Comparison of ENCODE assay signal across 25 cellular contexts in the genomic region with DNA sequence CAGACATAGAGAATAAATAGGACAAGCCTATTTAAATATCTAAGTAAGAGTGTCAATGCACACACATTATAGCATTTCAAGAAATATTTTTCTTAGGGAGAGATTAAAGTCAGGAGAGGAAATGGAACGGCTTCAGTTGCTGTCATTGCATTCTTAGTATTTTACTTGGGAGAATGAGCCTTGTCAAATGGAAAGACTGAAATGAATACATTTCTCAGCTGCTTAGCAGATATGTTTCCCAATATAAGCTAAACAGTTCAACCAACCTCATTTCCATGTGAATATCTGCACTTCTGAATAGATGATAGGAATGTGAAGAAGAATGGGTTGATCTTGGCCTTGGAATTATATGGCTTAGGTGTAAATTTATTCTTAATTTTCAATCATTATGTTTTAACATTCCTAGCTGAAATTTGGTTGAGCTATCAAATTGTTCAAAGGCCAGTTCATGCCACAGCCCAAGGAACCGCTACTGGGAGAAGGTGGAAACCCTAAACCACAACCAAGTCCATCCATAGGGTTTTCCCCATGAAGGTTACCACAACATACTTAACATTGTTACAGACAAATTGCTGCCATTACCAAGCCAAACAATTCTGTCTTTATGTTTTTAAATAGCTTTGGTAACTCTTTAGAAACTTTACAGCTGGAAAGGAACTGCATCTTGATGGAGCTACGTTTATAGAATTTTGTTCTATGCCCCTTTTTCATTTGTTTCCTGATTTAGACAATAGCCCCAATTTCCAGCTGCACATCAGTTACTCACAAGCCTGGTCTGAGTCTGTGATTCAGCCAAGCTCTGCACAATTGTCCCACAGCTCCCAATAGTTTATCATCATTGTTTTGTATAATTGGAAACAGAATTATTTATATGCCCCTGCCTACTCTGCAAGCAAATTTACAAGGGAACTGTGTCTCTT.
"Had no signal": no experiment of that assay in that cellular context is flagged by ENCODE, and none has a peak within 500 bp of the region (broad histone marks: within the 10 kb centered on the region; RNA-seq: fewer than 3 reads in every experiment).

No MANE protein-coding gene starts in this region.

- H3K4me3 Mint-ChIP-seq: activated CD4-positive, alpha-beta T cell treated with anti-CD3 and anti-CD28 coated beads for 36 hours; activated CD8-positive, alpha-beta memory T cell treated with anti-CD3 and anti-CD28 coated beads, Interleukin-2, amount 10 ng/mL, durations not matched to agents 7 days and 5 days; activated CD8-positive, alpha-beta T cell treated with anti-CD3 and anti-CD28 coated beads, Interleukin-2, amount 10 ng/mL, durations not matched to agents 7 days and 5 days; endodermal cell; mesothelial cell of epicardium; naive thymus-derived CD4-positive, alpha-beta T cell; neural crest cell had no signal

- H3K27me3 Mint-ChIP-seq: activated CD8-positive, alpha-beta memory T cell treated with anti-CD3 and anti-CD28 coated beads, Interleukin-2, amount 10 ng/mL, durations not matched to agents 7 days and 5 days had no signal

- H3K27me3 ChIP-seq: brain microvascular endothelial cell, esophagus muscularis mucosa, pancreas, transverse colon had no signal

- H3K9me3 Mint-ChIP-seq: activated naive CD4-positive, alpha-beta T cell treated with anti-CD3 and anti-CD28 coated beads, Interleukin-2, amount 50 U/mL, for 72 hours; activated T-helper 2 cell treated with anti-CD3 and anti-CD28 coated beads, Interferon-gamma antibody, Interleukin-2, Interleukin-4, amounts not matched to agents 10 μg/mL and 5 μg/mL and 100 μg/mL, durations not matched to agents 14 hours and 24 hours and 36 hours; neural crest cell had no signal

- DNase-seq: activated CD4-positive, alpha-beta T cell treated with anti-CD3 and anti-CD28 coated beads for 36 hours; activated CD4-positive, CD25-positive, alpha-beta regulatory T cell; activated CD8-positive, alpha-beta memory T cell treated with anti-CD3 and anti-CD28 coated beads, Interleukin-2, amount 10 ng/mL, durations not matched to agents 7 days and 5 days; activated CD8-positive, alpha-beta T cell treated with anti-CD3 and anti-CD28 coated beads, Interleukin-2, amount 10 ng/mL, durations not matched to agents 7 days and 5 days; activated T-cell treated with anti-CD3 and anti-CD28 coated beads, Interleukin-2, amount 50 U/mL, for 48 hours; brain microvascular endothelial cell; caudate nucleus; cortex of kidney; endodermal cell; glutamatergic neuron; kidney; left colon; naive thymus-derived CD4-positive, alpha-beta T cell; nucleus accumbens; pancreas; stimulated activated CD4-positive, alpha-beta T cell treated with anti-CD3 and anti-CD28 coated beads, Interleukin-15, amount 100 ng/mL, for 24 hours; stimulated activated CD4-positive, alpha-beta T cell treated with anti-CD3 and anti-CD28 coated beads, Interleukin-2, amount 100 ng/mL, for 24 hours; stimulated activated naive CD4-positive, alpha-beta T cell; transverse colon had no signal

- H3K27ac Mint-ChIP-seq: activated CD4-positive, alpha-beta T cell treated with anti-CD3 and anti-CD28 coated beads for 36 hours; activated CD8-positive, alpha-beta memory T cell treated with anti-CD3 and anti-CD28 coated beads, Interleukin-2, amount 10 ng/mL, durations not matched to agents 7 days and 5 days; activated CD8-positive, alpha-beta T cell treated with anti-CD3 and anti-CD28 coated beads, Interleukin-2, amount 10 ng/mL, durations not matched to agents 7 days and 5 days; activated naive CD4-positive, alpha-beta T cell treated with anti-CD3 and anti-CD28 coated beads, Interleukin-2, amount 50 U/mL, for 72 hours; activated T-helper 2 cell treated with anti-CD3 and anti-CD28 coated beads, Interferon-gamma antibody, Interleukin-2, Interleukin-4, amounts not matched to agents 10 μg/mL and 5 μg/mL and 100 μg/mL, durations not matched to agents 14 hours and 24 hours and 36 hours; endodermal cell; mesothelial cell of epicardium; naive thymus-derived CD4-positive, alpha-beta T cell had no signal

- H3K4me3 ChIP-seq: esophagus muscularis mucosa, pancreas, prostate gland, transverse colon had no signal

- H3K4me1 ChIP-seq: prostate gland had no signal

- H3K36me3 Mint-ChIP-seq: activated CD8-positive, alpha-beta memory T cell treated with anti-CD3 and anti-CD28 coated beads, Interleukin-2, amount 10 ng/mL, durations not matched to agents 7 days and 5 days; activated naive CD4-positive, alpha-beta T cell treated with anti-CD3 and anti-CD28 coated beads, Interleukin-2, amount 50 U/mL, for 72 hours; naive thymus-derived CD4-positive, alpha-beta T cell had no signal

- H3K9me3 ChIP-seq: pancreas, prostate gland, transverse colon had no signal

- H3K36me3 ChIP-seq: brain microvascular endothelial cell, esophagus muscularis mucosa, pancreas, prostate gland, transverse colon had no signal

- H3K4me1 Mint-ChIP-seq: activated CD4-positive, alpha-beta T cell treated with anti-CD3 and anti-CD28 coated beads for 36 hours; activated CD8-positive, alpha-beta memory T cell treated with anti-CD3 and anti-CD28 coated beads, Interleukin-2, amount 10 ng/mL, durations not matched to agents 7 days and 5 days; naive thymus-derived CD4-positive, alpha-beta T cell had no signal
